15 cellular contexts compared by ENCODE assay signal in the genomic region with DNA sequence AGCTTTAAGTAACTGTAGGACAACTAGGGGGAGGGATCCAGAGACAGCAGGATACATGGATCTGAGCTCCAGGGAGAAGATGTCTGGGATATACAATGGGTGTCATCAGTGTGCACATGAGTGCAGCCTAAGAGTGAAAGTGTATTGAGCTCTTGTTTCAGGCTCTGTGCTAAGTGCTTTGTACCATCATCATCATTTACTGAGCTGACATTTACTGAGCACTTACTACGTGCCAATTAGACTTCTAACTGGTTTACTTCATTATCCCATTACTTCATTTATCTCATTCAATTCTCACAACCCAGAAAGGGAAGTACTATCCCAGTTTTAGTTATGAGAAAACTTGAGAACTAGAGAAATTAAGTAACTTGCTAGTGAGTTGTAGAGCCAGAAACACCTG. TPM values are rescaled to one million over a fixed set of nuclear protein-coding genes. Genes with fewer than 3 reads are reported as not detected.
DNase-seq lines count a peak whose midpoint lies in the region; ATAC-seq and TF ChIP-seq lines count a peak whose summit lies in the region.
"Had no signal": no experiment of that assay in that cellular context is flagged by ENCODE, and none has a peak within 500 bp of the region (broad histone marks: within the 10 kb centered on the region; RNA-seq: fewer than 3 reads in every experiment).

No MANE protein-coding gene starts in this region.

- no peak for TF ChIP-seq CTCF in HEK293 (tag by site-specific recombination; IDR thresholded peaks at IDR 0.05)
- no peak for TF ChIP-seq CTCF in KMS-11 (conservative IDR thresholded peaks at IDR 0.05; ENCODE audit: low read depth, low read length)
- no peak for TF ChIP-seq CTCF in RWPE2 (IDR thresholded peaks at IDR 0.05; ENCODE audit: poor library complexity, severe bottlenecking)
- TF ChIP-seq CTCF in type B pancreatic cell (conservative IDR thresholded peaks at IDR 0.05): no peak
- no peak for TF ChIP-seq CTCF in osteocyte (IDR thresholded peaks at IDR 0.05)

- no peak for ATAC-seq in RWPE2 (ENCODE audit: low read depth)

- H3K4me3 Mint-ChIP-seq in type B pancreatic cell: no peak overlapping the region
- no peak overlapping the region for H3K4me3 Mint-ChIP-seq in activated CD4-positive, alpha-beta T cell treated with anti-CD3 and anti-CD28 coated beads, Interleukin-2, amount 10 ng/mL, durations not matched to agents 7 days and 5 days
- no peak overlapping the region for H3K4me3 Mint-ChIP-seq in osteocyte (ENCODE audit: unreplicated experiment)
- H3K4me3 Mint-ChIP-seq: CD4-positive, alpha-beta memory T cell had no signal

- H3K36me3 ChIP-seq in HEK293 (ENCODE audit: control insufficient read depth in 2 of 2, insufficient read depth in 1 of 2, low read length in 2 of 2) (no peaks in the 10 kb centered on the region), KMS-11 (ENCODE audit: insufficient read depth) (no peaks in the 10 kb centered on the region), RWPE2 (ENCODE audit: low read depth) (no peaks in the 10 kb centered on the region)

- H3K4me1 ChIP-seq in HEK293 (ENCODE audit: control insufficient read depth, insufficient read depth, low read length) (no peaks in the 10 kb centered on the region; the same call in 1 of the 2 replicates), KMS-11 (ENCODE audit: low read depth, poor library complexity, severe bottlenecking) (peaks cover 14% of the 10 kb centered on the region), RWPE2 (ENCODE audit: insufficient read depth, poor library complexity, severe bottlenecking) (peaks cover 23% of the 10 kb centered on the region)

- H3K4me3 ChIP-seq in HEK293 (ENCODE audit: low read depth, low read length) (no peak overlapping the region), KMS-11 (IDR thresholded peaks at IDR 0.05; ENCODE audit: insufficient read depth, low read depth, low read length) (no peak overlapping the region), RWPE2 (ENCODE audit: severe bottlenecking) (no peak overlapping the region)
- H3K4me3 ChIP-seq: GM23248 had no signal

- H3K27me3 Mint-ChIP-seq in type B pancreatic cell (peaks cover 9% of the 10 kb centered on the region), osteocyte (ENCODE audit: unreplicated experiment) (peaks cover 30% of the 10 kb centered on the region)
- peaks cover 18% of the 10 kb centered on the region for H3K27me3 Mint-ChIP-seq in activated CD4-positive, alpha-beta T cell treated with anti-CD3 and anti-CD28 coated beads, Interleukin-2, amount 10 ng/mL, durations not matched to agents 7 days and 5 days

- DNase-seq in RWPE2 (ENCODE audit: low spot score) (no peak), type B pancreatic cell (ENCODE audit: extremely low spot score, unreplicated experiment) (no peak), osteocyte (ENCODE audit: extremely low spot score, unreplicated experiment) (no peak)
- no peak for DNase-seq in activated CD4-positive, alpha-beta T cell treated with anti-CD3 and anti-CD28 coated beads, Interleukin-2, amount 10 ng/mL, durations not matched to agents 7 days and 5 days
- DNase-seq: C1 segment of cervical spinal cord; Calu3; CD4-positive, alpha-beta memory T cell; COR-L47; DMS79 treated with DMSO at 0.1 percent for 48 hours; GF-D8; GM23248; H7; HCEC 1CT had no signal

- no peak overlapping the region for H2AFZ ChIP-seq in KMS-11 (ENCODE audit: low read depth)
- H2AFZ ChIP-seq: GM23248 had no signal

- CTCF ChIA-PET in HEK293 (lab: Yijun Ruan, JAX): interaction anchor here (0.6 to 1.1 kb wide), 3 partner anchors 90 to 418 kb away, joined by 3 to 4 read pairs (median 3); no protein-coding TSS in a partner anchor
- CTCF ChIA-PET in activated CD4-positive, alpha-beta T cell treated with anti-CD3 and anti-CD28 coated beads, Interleukin-2, amount 10 ng/mL, durations not matched to agents 7 days and 5 days (lab: Charles Lee): interaction anchor here (0.8 to 1.6 kb wide), 5 partner anchors 8 to 73 kb away, joined by 3 read pairs; no protein-coding TSS in a partner anchor

- H3K36me3 Mint-ChIP-seq in type B pancreatic cell (no peaks in the 10 kb centered on the region), osteocyte (ENCODE audit: unreplicated experiment) (no peaks in the 10 kb centered on the region)
- H3K36me3 Mint-ChIP-seq in activated CD4-positive, alpha-beta T cell treated with anti-CD3 and anti-CD28 coated beads, Interleukin-2, amount 10 ng/mL, durations not matched to agents 7 days and 5 days (ENCODE audit: low read depth): no peaks in the 10 kb centered on the region

- POLR2A ChIA-PET in HEK293 (lab: Yijun Ruan, JAX): no interaction called here
- POLR2A ChIA-PET in activated CD4-positive, alpha-beta T cell treated with anti-CD3 and anti-CD28 coated beads, Interleukin-2, amount 10 ng/mL, durations not matched to agents 7 days and 5 days (lab: Charles Lee): no interaction called here

- H3K9me3 Mint-ChIP-seq in type B pancreatic cell (no peaks in the 10 kb centered on the region), osteocyte (ENCODE audit: unreplicated experiment) (no peaks in the 10 kb centered on the region)
- no peaks in the 10 kb centered on the region for H3K9me3 Mint-ChIP-seq in activated CD4-positive, alpha-beta T cell treated with anti-CD3 and anti-CD28 coated beads, Interleukin-2, amount 10 ng/mL, durations not matched to agents 7 days and 5 days

- H3K27ac Mint-ChIP-seq in type B pancreatic cell (peak overlapping the region; percentile 42), osteocyte (ENCODE audit: unreplicated experiment) (no peak overlapping the region)
- H3K27ac Mint-ChIP-seq in activated CD4-positive, alpha-beta T cell treated with anti-CD3 and anti-CD28 coated beads, Interleukin-2, amount 10 ng/mL, durations not matched to agents 7 days and 5 days: no peak overlapping the region
- H3K27ac Mint-ChIP-seq: CD4-positive, alpha-beta memory T cell had no signal

- H3K27ac ChIP-seq in HEK293 (ENCODE audit: extremely low read depth, low read depth, low read length) (no peak overlapping the region), KMS-11 (no peak overlapping the region), RWPE2 (ENCODE audit: poor library complexity, severe bottlenecking) (peak overlapping the region; percentile 60)
- H3K27ac ChIP-seq: GM23248 had no signal

- peak overlapping the region; percentile 33 for H3K4me2 ChIP-seq in KMS-11

- no peak overlapping the region for H3K9ac ChIP-seq in KMS-11
- H3K9ac ChIP-seq: GM23248 had no signal

- H3K27me3 ChIP-seq in KMS-11 (ENCODE audit: insufficient read depth, low read depth) (no peaks in the 10 kb centered on the region), RWPE2 (ENCODE audit: insufficient read depth, poor library complexity, severe bottlenecking) (no peaks in the 10 kb centered on the region)

- H3K79me2 ChIP-seq in KMS-11 (ENCODE audit: insufficient read depth, low read depth): peaks cover 1% of the 10 kb centered on the region; the same call in 1 of the 2 replicates

- H3K4me1 Mint-ChIP-seq in type B pancreatic cell (ENCODE audit: unreplicated experiment) (peaks cover 7% of the 10 kb centered on the region), osteocyte (ENCODE audit: unreplicated experiment) (peaks cover 10% of the 10 kb centered on the region)
- H3K4me1 Mint-ChIP-seq in activated CD4-positive, alpha-beta T cell treated with anti-CD3 and anti-CD28 coated beads, Interleukin-2, amount 10 ng/mL, durations not matched to agents 7 days and 5 days: peaks cover 7% of the 10 kb centered on the region

- H3K9me3 ChIP-seq in HEK293 (ENCODE audit: control insufficient read depth, insufficient read depth, low read depth, low read length) (no peaks in the 10 kb centered on the region), RWPE2 (ENCODE audit: severe bottlenecking) (no peaks in the 10 kb centered on the region)

- no peaks in the 10 kb centered on the region for H4K20me1 ChIP-seq in KMS-11 (ENCODE audit: insufficient read depth)

TF ChIP-seq in HEK293, 187 proteins besides CTCF, POLR2A, EP300 and RAD21:
- TF ChIP-seq ZNF664 (tag by site-specific recombination; IDR thresholded peaks at IDR 0.05) (peak; percentile 94), ZNF610 (tag by site-specific recombination; IDR thresholded peaks at IDR 0.05; ENCODE audit: borderline replicate concordance) (no peak), GLI4 (tag by site-specific recombination; IDR thresholded peaks at IDR 0.05) (no peak), ZNF521 (tag by site-specific recombination; IDR thresholded peaks at IDR 0.05) (no peak), ZNF426 (tag by site-specific recombination; IDR thresholded peaks at IDR 0.05) (no peak), ZNF23 (tag by site-specific recombination; IDR thresholded peaks at IDR 0.05; ENCODE audit: borderline replicate concordance) (no peak)
- TF ChIP-seq, protein P1, sequence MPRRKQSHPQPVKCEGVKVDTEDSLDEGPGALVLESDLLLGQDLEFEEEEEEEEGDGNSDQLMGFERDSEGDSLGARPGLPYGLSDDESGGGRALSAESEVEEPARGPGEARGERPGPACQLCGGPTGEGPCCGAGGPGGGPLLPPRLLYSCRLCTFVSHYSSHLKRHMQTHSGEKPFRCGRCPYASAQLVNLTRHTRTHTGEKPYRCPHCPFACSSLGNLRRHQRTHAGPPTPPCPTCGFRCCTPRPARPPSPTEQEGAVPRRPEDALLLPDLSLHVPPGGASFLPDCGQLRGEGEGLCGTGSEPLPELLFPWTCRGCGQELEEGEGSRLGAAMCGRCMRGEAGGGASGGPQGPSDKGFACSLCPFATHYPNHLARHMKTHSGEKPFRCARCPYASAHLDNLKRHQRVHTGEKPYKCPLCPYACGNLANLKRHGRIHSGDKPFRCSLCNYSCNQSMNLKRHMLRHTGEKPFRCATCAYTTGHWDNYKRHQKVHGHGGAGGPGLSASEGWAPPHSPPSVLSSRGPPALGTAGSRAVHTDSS (tag by site-specific recombination; IDR thresholded peaks at IDR 0.05): peak; percentile 37; the same call in 1 of the 2 replicates

RNA-seq across cellular contexts. Expression of a gene that starts 4.5 kb away (rescaled TPM):
- total RNA-seq in type B pancreatic cell (ENCODE audit: low replicate concordance): 55.3 and 67.8 TPM in 2 replicates
- total RNA-seq in activated CD4-positive, alpha-beta T cell treated with anti-CD3 and anti-CD28 coated beads, Interleukin-2, amount 10 ng/mL, durations not matched to agents 7 days and 5 days: 10 to 100 TPM; 38.6 to 41.9 TPM
- 51.9 and 55.8 TPM in 2 replicates for total RNA-seq in osteocyte
